Comparison of ENCODE assay signal across 16 cellular contexts in the genomic region with DNA sequence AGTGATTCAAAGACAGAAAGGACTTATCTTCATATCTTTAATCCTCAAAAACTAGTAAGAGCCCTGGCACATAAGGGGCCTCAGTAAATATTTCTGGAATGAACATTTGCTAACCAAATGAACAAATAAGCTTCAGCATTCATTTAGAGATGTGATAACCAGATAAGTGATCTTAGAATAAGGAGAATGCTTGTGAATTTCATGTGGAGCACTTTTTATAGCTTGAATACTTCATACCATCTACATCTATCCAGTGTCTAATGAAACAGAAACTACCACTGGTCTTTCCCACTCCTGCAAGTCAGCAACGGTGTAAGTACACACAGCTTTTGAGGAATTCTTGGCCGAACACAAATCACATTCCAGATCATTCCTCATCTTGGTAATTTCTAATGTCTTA.
"Had no signal": no experiment of that assay in that cellular context is flagged by ENCODE, and none has a peak within 500 bp of the region (broad histone marks: within the 10 kb centered on the region; RNA-seq: fewer than 3 reads in every experiment).

No MANE protein-coding gene starts in this region.

- DNase-seq: activated CD4-positive, alpha-beta T cell treated with anti-CD3 and anti-CD28 coated beads for 4 hours; activated CD8-positive, alpha-beta memory T cell treated with anti-CD3 and anti-CD28 coated beads, Interleukin-2, amount 50 U/mL, for 48 hours; activated CD8-positive, alpha-beta T cell treated with anti-CD3 and anti-CD28 coated beads, Interleukin-2, amount 10 ng/mL, durations not matched to agents 7 days and 5 days; activated naive CD4-positive, alpha-beta T cell treated with Interleukin-2 at 50 U/mL for 16 hours; activated naive CD8-positive, alpha-beta T cell treated with anti-CD3 and anti-CD28 coated beads, Interleukin-2, amount 50 U/mL, for 24 hours; central memory CD4-positive, alpha-beta T cell; cortex of kidney; effector memory CD8-positive, alpha-beta T cell; hippocampal formation; lower lobe of right lung; naive thymus-derived CD4-positive, alpha-beta T cell; retina; T1000; WERI-Rb-1 had no signal

- H3K4me3 ChIP-seq: lower lobe of right lung had no signal

- H3K27ac ChIP-seq: epithelial cell of prostate, lower lobe of right lung, parathyroid adenoma, WERI-Rb-1 had no signal

- H2AFZ ChIP-seq: parathyroid adenoma had no signal

- ATAC-seq: activated CD8-positive, alpha-beta T cell treated with anti-CD3 and anti-CD28 coated beads, Interleukin-2, amount 10 ng/mL, durations not matched to agents 7 days and 5 days; activated naive CD8-positive, alpha-beta T cell treated with anti-CD3 and anti-CD28 coated beads, Interleukin-2, amount 50 U/mL, for 24 hours; effector memory CD8-positive, alpha-beta T cell; lower lobe of right lung; naive thymus-derived CD4-positive, alpha-beta T cell had no signal

- H3K9ac ChIP-seq: parathyroid adenoma had no signal

- H3K4me1 ChIP-seq: lower lobe of right lung, parathyroid adenoma had no signal

- H3K9me3 ChIP-seq: lower lobe of right lung had no signal
